ENCODE assay signal across 12 cellular contexts in the genomic region with DNA sequence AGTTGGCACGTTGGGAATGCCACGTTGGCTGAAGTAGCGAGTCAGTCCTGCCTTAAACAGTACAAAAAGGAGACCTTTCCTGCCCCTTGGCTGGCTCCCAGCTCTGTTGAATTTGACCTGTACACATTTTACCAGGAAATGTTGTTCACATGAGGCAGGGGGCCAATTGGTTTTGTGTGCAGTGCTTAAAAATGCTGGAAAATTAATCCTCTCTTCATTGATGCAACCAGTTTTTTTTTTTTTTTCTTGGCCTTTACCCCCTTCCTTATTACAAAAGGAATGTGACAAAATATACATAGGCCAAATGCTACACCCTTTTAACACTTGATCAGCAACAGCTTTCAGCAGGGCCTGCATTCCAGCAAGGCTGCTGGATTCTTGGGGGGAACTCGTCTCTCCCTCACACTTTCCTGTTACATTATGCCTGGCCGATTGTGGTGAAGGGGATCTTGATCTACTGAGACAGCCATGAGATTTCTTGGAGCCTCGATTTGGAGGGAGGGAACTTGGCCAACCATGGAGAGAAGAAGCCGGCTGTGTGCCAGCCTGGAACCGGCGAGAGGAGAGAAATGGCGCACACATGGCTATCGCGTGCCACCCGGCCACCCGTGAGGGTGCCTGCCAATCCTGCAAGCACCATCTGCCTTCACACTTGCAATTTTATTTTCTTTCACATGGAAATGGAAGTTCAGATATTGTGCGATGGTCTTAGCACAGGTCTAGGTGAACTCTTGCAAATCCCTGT.
DNase-seq lines count a peak whose midpoint lies in the region; ATAC-seq and TF ChIP-seq lines count a peak whose summit lies in the region.
"Had no signal": no experiment of that assay in that cellular context is flagged by ENCODE, and none has a peak within 500 bp of the region (broad histone marks: within the 10 kb centered on the region; RNA-seq: fewer than 3 reads in every experiment).

No MANE protein-coding gene starts in this region.

- intact Hi-C loops in posterior vena cava (cut with DNase I) = no loop called here

- ATAC-seq in HG02973 (IDR thresholded peaks at IDR 0.05; ENCODE audit: unreplicated experiment) (no peak), GM19023 (IDR thresholded peaks at IDR 0.05; ENCODE audit: unreplicated experiment) (no peak), GM19452 (IDR thresholded peaks at IDR 0.05; ENCODE audit: unreplicated experiment) (no peak)

- 46 to 65% (median 57%) methylated on average over 15 of the region's 15 CpGs for WGBS in adipose tissue, 3 donors

- peak overlapping the region; percentile 51 for H3K27ac ChIP-seq in adipose tissue (ENCODE audit: low read depth, low read length)
- H3K27ac ChIP-seq: SJCRH30 had no signal

- no peak overlapping the region for H3K4me3 ChIP-seq in AG10803 (ENCODE audit: low read length)
- H3K4me3 ChIP-seq: SJCRH30 had no signal

- DNase-seq in AG10803 (ENCODE audit: low read depth) (peak; percentile 79), glomerular endothelial cell (ENCODE audit: extremely low read depth, low read depth, low spot score) (peak; percentile 72), posterior vena cava (ENCODE audit: low spot score) (peak; percentile 87), RKO (ENCODE audit: low spot score) (no peak)
- DNase-seq: activated CD8-positive, alpha-beta memory T cell treated with anti-CD3 and anti-CD28 coated beads, Interleukin-2, amount 50 U/mL, for 48 hours; CD8-positive, alpha-beta memory T cell; NCI-H1417 treated with DMSO at 0.1 percent for 48 hours; SJCRH30 had no signal

- TF ChIP-seq CTCF in AG10803 (conservative IDR thresholded peaks at IDR 0.05; ENCODE audit: low read length) = no peak
